ENCODE assay signal across 2 cellular contexts in the genomic region with DNA sequence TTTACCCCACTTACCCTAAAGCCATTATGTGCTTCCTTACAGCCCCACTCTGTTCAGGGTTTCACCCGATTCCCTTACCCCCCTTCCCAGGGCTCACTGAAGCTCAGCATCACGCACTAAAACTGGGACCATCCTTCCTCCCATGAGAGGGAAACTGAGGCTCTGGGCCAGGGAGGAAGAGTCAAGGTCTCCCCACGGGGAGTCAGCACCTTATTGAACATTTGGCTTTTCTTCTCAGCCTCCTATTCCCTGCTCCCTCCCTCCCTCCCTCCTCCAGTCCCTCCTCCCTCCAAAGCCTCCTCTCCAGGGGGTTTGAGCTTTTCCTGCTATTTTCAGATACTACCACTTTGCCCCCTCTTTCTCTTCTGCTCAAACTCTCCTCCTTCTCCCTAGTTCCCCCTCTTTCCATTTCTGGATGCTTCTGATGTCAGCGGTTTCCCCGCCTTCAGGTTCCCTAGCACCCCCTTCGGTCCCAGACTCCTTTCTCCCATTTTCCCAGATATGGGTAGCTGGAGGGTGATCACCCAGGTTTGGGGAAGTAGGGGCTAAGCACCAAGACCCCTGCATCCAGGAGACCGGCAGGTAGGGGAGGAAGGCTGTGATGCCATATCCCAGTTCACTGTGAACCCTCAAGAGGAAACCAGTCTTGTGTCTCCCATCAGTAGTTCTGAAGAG.
TF ChIP-seq lines count a peak whose summit lies in the region.

No MANE protein-coding gene starts in this region.

TF ChIP-seq in SK-N-SH, 30 proteins besides CTCF, POLR2A, EP300 and RAD21 (continued from another document):
- TF ChIP-seq RCOR1 (IDR thresholded peaks at IDR 0.05; ENCODE audit: low read length) (no peak), MEF2A (IDR thresholded peaks at IDR 0.05; ENCODE audit: borderline replicate concordance, low read depth) (no peak), SIN3A (IDR thresholded peaks at IDR 0.05; ENCODE audit: borderline replicate concordance, low read depth, low read length) (no peak), FOXJ3 (CRISPR knock-in tag; IDR thresholded peaks at IDR 0.05) (no peak), TEAD4 (IDR thresholded peaks at IDR 0.05; ENCODE audit: borderline replicate concordance, insufficient read depth) (no peak), CHD2 (IDR thresholded peaks at IDR 0.05; ENCODE audit: low read length, partially characterized antibody) (no peak), RFX5 (IDR thresholded peaks at IDR 0.05; ENCODE audit: low read length) (no peak), TCF12 (IDR thresholded peaks at IDR 0.05) (no peak), JUND (IDR thresholded peaks at IDR 0.05) (no peak)
- TF ChIP-seq, protein P1, sequence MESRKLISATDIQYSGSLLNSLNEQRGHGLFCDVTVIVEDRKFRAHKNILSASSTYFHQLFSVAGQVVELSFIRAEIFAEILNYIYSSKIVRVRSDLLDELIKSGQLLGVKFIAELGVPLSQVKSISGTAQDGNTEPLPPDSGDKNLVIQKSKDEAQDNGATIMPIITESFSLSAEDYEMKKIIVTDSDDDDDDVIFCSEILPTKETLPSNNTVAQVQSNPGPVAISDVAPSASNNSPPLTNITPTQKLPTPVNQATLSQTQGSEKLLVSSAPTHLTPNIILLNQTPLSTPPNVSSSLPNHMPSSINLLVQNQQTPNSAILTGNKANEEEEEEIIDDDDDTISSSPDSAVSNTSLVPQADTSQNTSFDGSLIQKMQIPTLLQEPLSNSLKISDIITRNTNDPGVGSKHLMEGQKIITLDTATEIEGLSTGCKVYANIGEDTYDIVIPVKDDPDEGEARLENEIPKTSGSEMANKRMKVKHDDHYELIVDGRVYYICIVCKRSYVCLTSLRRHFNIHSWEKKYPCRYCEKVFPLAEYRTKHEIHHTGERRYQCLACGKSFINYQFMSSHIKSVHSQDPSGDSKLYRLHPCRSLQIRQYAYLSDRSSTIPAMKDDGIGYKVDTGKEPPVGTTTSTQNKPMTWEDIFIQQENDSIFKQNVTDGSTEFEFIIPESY (IDR thresholded peaks at IDR 0.05; ENCODE audit: borderline replicate concordance, low read depth) = no peak
- TF ChIP-seq, protein P2, sequence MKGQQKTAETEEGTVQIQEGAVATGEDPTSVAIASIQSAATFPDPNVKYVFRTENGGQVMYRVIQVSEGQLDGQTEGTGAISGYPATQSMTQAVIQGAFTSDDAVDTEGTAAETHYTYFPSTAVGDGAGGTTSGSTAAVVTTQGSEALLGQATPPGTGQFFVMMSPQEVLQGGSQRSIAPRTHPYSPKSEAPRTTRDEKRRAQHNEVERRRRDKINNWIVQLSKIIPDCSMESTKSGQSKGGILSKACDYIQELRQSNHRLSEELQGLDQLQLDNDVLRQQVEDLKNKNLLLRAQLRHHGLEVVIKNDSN (IDR thresholded peaks at IDR 0.05; ENCODE audit: borderline replicate concordance, low read depth) = no peak
- TF ChIP-seq, protein P3, sequence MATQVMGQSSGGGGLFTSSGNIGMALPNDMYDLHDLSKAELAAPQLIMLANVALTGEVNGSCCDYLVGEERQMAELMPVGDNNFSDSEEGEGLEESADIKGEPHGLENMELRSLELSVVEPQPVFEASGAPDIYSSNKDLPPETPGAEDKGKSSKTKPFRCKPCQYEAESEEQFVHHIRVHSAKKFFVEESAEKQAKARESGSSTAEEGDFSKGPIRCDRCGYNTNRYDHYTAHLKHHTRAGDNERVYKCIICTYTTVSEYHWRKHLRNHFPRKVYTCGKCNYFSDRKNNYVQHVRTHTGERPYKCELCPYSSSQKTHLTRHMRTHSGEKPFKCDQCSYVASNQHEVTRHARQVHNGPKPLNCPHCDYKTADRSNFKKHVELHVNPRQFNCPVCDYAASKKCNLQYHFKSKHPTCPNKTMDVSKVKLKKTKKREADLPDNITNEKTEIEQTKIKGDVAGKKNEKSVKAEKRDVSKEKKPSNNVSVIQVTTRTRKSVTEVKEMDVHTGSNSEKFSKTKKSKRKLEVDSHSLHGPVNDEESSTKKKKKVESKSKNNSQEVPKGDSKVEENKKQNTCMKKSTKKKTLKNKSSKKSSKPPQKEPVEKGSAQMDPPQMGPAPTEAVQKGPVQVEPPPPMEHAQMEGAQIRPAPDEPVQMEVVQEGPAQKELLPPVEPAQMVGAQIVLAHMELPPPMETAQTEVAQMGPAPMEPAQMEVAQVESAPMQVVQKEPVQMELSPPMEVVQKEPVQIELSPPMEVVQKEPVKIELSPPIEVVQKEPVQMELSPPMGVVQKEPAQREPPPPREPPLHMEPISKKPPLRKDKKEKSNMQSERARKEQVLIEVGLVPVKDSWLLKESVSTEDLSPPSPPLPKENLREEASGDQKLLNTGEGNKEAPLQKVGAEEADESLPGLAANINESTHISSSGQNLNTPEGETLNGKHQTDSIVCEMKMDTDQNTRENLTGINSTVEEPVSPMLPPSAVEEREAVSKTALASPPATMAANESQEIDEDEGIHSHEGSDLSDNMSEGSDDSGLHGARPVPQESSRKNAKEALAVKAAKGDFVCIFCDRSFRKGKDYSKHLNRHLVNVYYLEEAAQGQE (IDR thresholded peaks at IDR 0.05; ENCODE audit: low read depth, low read length) = no peak
- TF ChIP-seq, protein P4, sequence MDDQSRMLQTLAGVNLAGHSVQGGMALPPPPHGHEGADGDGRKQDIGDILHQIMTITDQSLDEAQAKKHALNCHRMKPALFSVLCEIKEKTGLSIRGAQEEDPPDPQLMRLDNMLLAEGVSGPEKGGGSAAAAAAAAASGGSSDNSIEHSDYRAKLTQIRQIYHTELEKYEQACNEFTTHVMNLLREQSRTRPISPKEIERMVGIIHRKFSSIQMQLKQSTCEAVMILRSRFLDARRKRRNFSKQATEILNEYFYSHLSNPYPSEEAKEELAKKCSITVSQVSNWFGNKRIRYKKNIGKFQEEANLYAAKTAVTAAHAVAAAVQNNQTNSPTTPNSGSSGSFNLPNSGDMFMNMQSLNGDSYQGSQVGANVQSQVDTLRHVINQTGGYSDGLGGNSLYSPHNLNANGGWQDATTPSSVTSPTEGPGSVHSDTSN (IDR thresholded peaks at IDR 0.05) = no peak

TF ChIP-seq in SK-N-SH treated with all-trans-retinoic acid at 6 μM for 48 hours, 23 proteins besides CTCF, POLR2A, EP300 and RAD21 (continued from another document):
- TF ChIP-seq, protein P5, sequence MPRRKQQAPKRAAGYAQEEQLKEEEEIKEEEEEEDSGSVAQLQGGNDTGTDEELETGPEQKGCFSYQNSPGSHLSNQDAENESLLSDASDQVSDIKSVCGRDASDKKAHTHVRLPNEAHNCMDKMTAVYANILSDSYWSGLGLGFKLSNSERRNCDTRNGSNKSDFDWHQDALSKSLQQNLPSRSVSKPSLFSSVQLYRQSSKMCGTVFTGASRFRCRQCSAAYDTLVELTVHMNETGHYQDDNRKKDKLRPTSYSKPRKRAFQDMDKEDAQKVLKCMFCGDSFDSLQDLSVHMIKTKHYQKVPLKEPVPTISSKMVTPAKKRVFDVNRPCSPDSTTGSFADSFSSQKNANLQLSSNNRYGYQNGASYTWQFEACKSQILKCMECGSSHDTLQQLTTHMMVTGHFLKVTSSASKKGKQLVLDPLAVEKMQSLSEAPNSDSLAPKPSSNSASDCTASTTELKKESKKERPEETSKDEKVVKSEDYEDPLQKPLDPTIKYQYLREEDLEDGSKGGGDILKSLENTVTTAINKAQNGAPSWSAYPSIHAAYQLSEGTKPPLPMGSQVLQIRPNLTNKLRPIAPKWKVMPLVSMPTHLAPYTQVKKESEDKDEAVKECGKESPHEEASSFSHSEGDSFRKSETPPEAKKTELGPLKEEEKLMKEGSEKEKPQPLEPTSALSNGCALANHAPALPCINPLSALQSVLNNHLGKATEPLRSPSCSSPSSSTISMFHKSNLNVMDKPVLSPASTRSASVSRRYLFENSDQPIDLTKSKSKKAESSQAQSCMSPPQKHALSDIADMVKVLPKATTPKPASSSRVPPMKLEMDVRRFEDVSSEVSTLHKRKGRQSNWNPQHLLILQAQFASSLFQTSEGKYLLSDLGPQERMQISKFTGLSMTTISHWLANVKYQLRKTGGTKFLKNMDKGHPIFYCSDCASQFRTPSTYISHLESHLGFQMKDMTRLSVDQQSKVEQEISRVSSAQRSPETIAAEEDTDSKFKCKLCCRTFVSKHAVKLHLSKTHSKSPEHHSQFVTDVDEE (CRISPR knock-in tag; IDR thresholded peaks at IDR 0.05) = no peak
- TF ChIP-seq ZNF70 (CRISPR knock-in tag; IDR thresholded peaks at IDR 0.05) = no peak
- no peak for TF ChIP-seq ZFP30 (CRISPR knock-in tag; IDR thresholded peaks at IDR 0.05)
- TF ChIP-seq ARNTL (CRISPR knock-in tag; IDR thresholded peaks at IDR 0.05; ENCODE audit: borderline replicate concordance, low read depth) = no peak
- no peak for TF ChIP-seq CSDC2 (CRISPR knock-in tag; IDR thresholded peaks at IDR 0.05)
